Comparison of ENCODE assay signal across 1 cellular context in the genomic region with DNA sequence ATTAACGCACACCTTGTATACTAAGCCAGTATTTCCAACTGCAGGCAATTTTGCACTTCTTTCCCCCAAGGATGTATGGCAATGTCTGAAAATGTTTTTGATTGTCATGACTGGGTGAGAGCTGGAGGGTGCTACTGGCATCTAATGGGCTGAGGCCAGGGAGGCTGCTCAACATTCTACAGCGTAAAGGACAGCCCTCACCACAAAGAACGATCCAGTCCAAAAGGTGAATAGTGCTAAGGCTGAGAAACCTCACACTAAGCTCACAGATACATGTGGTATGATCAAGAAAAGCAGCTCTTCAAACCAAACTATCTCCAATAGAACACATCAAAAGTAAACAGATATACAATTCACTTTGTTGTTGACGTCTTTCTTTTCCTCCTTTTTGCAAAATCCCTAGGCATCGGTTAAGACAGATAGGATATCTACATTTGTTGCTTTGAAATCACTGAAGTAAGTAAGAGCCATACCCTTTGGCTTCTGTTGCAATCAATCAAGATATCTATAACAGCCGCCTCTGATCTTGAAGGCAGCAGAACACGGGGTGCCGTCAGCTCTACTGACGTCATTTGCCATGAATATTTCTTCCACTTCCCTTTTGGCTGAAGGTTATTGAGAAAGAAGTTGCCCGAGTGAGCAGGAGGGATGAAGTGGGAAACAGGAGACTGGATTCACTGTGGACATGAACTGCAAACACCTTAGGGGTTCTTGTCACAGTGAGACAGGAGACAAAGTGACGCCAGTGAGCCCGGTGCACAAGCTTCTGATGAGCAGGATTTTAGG.
TF ChIP-seq lines count a peak whose summit lies in the region.

No MANE protein-coding gene starts in this region.

TF ChIP-seq in K562, 482 proteins besides CTCF, POLR2A, EP300 and RAD21:
- no peak for TF ChIP-seq IRF9 (tag; IDR thresholded peaks at IDR 0.05)
- no peak for TF ChIP-seq MAFK (IDR thresholded peaks at IDR 0.05; ENCODE audit: low read length)
- TF ChIP-seq ATF1 (CRISPR knock-in tag; IDR thresholded peaks at IDR 0.05), result no peak
- TF ChIP-seq ATF1 (tag; IDR thresholded peaks at IDR 0.05), result peak; percentile 34; the same call in 1 of the 2 replicates
- no peak for TF ChIP-seq POLR2G (IDR thresholded peaks at IDR 0.05; ENCODE audit: low read depth, low read length)
- TF ChIP-seq ATF7 (IDR thresholded peaks at IDR 0.05), result peak; percentile 54; the same call in 1 of the 2 replicates
- peak; percentile 56; the same call in 1 of the 2 replicates for TF ChIP-seq SPI1 (IDR thresholded peaks at IDR 0.05; ENCODE audit: borderline replicate concordance, low read depth, low read length)
- no peak for TF ChIP-seq CBX1 (IDR thresholded peaks at IDR 0.05; ENCODE audit: low read depth)
- TF ChIP-seq CREM (IDR thresholded peaks at IDR 0.05; ENCODE audit: low read depth), result peak; percentile 46; the same call in 1 of the 2 replicates
- TF ChIP-seq ZBTB12 (CRISPR knock-in tag; IDR thresholded peaks at IDR 0.05), result 0 out of 2 replicates have a peak, but pooled peaks have one; percentile 17
- no peak for TF ChIP-seq JUND (IDR thresholded peaks at IDR 0.05; ENCODE audit: borderline replicate concordance, low read depth, low read length)
- peak; percentile 45; the same call in 1 of the 3 replicates for TF ChIP-seq JUND (tag; IDR thresholded peaks at IDR 0.05; ENCODE audit: borderline replicate concordance, low read depth, low read length)
- TF ChIP-seq, protein P1, sequence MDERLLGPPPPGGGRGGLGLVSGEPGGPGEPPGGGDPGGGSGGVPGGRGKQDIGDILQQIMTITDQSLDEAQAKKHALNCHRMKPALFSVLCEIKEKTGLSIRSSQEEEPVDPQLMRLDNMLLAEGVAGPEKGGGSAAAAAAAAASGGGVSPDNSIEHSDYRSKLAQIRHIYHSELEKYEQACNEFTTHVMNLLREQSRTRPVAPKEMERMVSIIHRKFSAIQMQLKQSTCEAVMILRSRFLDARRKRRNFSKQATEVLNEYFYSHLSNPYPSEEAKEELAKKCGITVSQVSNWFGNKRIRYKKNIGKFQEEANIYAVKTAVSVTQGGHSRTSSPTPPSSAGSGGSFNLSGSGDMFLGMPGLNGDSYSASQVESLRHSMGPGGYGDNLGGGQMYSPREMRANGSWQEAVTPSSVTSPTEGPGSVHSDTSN (CRISPR knock-in tag; IDR thresholded peaks at IDR 0.05; ENCODE audit: low read depth), result no peak
- TF ChIP-seq, protein P1 (tag; conservative IDR thresholded peaks at IDR 0.05; ENCODE audit: low read depth), result peak; percentile 57
- TF ChIP-seq, protein P2, sequence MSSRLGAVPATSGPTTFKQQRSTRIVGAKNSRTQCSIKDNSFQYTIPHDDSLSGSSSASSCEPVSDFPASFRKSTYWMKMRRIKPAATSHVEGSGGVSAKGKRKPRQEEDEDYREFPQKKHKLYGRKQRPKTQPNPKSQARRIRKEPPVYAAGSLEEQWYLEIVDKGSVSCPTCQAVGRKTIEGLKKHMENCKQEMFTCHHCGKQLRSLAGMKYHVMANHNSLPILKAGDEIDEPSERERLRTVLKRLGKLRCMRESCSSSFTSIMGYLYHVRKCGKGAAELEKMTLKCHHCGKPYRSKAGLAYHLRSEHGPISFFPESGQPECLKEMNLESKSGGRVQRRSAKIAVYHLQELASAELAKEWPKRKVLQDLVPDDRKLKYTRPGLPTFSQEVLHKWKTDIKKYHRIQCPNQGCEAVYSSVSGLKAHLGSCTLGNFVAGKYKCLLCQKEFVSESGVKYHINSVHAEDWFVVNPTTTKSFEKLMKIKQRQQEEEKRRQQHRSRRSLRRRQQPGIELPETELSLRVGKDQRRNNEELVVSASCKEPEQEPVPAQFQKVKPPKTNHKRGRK (tag; IDR thresholded peaks at IDR 0.05), result no peak
- TF ChIP-seq ADNP (tag; IDR thresholded peaks at IDR 0.05), result no peak
- no peak for TF ChIP-seq PML (IDR thresholded peaks at IDR 0.05; ENCODE audit: low read length)
- TF ChIP-seq RBM39 (optimal IDR thresholded peaks at IDR 0.05; ENCODE audit: low read depth, low read length), result no peak
- TF ChIP-seq CEBPB (tag; IDR thresholded peaks at IDR 0.05), result 0 out of 2 replicates have a peak, but pooled peaks have one; percentile 36
- TF ChIP-seq EHMT2 (IDR thresholded peaks at IDR 0.05), result no peak
- no peak for TF ChIP-seq CEBPG (CRISPR knock-in tag; IDR thresholded peaks at IDR 0.05)
- peak in 1 of 2 experiments; percentile 32; a peak in 1 of 4 replicates for TF ChIP-seq CEBPG (tag; conservative IDR thresholded peaks at IDR 0.05 in 1 of 2, IDR thresholded peaks at IDR 0.05 in 1 of 2)
- no peak for TF ChIP-seq MEF2D (tag; conservative IDR thresholded peaks at IDR 0.05; ENCODE audit: low read depth)
TF ChIP-seq in K562: peak in this region for 9.
